25 cellular contexts compared by ENCODE assay signal in the genomic region with DNA sequence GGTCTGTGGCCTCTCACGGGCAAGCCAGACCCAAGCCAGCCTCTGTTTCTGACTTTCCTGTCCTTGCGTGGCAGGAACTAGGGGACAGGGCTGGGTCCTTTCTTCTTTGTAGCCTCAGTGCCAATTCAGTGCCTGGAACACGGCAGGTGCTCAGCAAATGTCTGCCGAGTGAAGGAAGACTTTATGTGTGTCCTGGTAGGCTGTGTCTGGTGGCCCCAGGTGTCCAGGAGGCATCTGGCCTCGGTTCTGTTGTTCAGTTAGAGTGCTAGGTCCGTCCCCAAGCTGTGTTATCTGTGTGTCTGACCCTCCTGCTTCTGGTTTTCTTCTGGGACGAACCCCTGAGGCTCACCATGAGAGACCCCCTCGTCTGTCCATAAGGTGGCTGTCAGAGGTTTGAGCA.
"Had no signal": no experiment of that assay in that cellular context is flagged by ENCODE, and none has a peak within 500 bp of the region (broad histone marks: within the 10 kb centered on the region; RNA-seq: fewer than 3 reads in every experiment).

No MANE protein-coding gene starts in this region.

- H3K27ac Mint-ChIP-seq: activated CD4-positive, alpha-beta T cell treated with anti-CD3 and anti-CD28 coated beads, Interleukin-2, amount 10 ng/mL, durations not matched to agents 7 days and 5 days; activated CD8-positive, alpha-beta memory T cell treated with anti-CD3 and anti-CD28 coated beads, Interleukin-2, amount 10 ng/mL, durations not matched to agents 7 days and 5 days; activated CD8-positive, alpha-beta T cell treated with anti-CD3 and anti-CD28 coated beads for 36 hours; activated T-helper 1 cell treated with anti-CD3 and anti-CD28 coated beads, Interleukin-12 subunit alpha, Interleukin-12 subunit beta, Interleukin-2, Interleukin-4 antibody, amounts not matched to agents 30 ng/mL and 10 ng/mL and 1 ng/mL, durations not matched to agents 14 hours and 24 hours and 36 hours; natural killer cell; stimulated activated effector memory CD8-positive, alpha-beta T cell treated with anti-CD3 and anti-CD28 coated beads, Interleukin-12 subunit alpha, Interleukin-12 subunit beta, amount 100 ng/mL, for 72 hours; T-helper 1 cell treated with Interleukin-12 subunit alpha and Interleukin-12 subunit beta and Interleukin-4 antibody, amounts not matched to agents 30 μg/mL and 1 μg/mL, for 36 hours had no signal

- H3K27ac ChIP-seq: body of pancreas, coronary artery, epithelial cell of prostate, gastroesophageal sphincter, tibial artery had no signal

- H3K4me1 Mint-ChIP-seq: activated CD4-positive, alpha-beta T cell treated with anti-CD3 and anti-CD28 coated beads, Interleukin-2, amount 10 ng/mL, durations not matched to agents 7 days and 5 days; activated CD8-positive, alpha-beta memory T cell treated with anti-CD3 and anti-CD28 coated beads, Interleukin-2, amount 10 ng/mL, durations not matched to agents 7 days and 5 days; central memory CD8-positive, alpha-beta T cell; natural killer cell; stimulated activated effector memory CD8-positive, alpha-beta T cell treated with anti-CD3 and anti-CD28 coated beads, Interleukin-12 subunit alpha, Interleukin-12 subunit beta, amount 100 ng/mL, for 72 hours; stimulated activated naive CD8-positive, alpha-beta T cell treated with anti-CD3 and anti-CD28 coated beads, Interleukin-15, amount 100 ng/mL, for 72 hours had no signal

- H3K27me3 ChIP-seq: body of pancreas had no signal

- H3K27me3 Mint-ChIP-seq: activated CD4-positive, alpha-beta T cell treated with anti-CD3 and anti-CD28 coated beads, Interleukin-2, amount 10 ng/mL, durations not matched to agents 7 days and 5 days; activated CD8-positive, alpha-beta T cell treated with anti-CD3 and anti-CD28 coated beads for 36 hours had no signal

- ATAC-seq: activated CD8-positive, alpha-beta memory T cell treated with anti-CD3 and anti-CD28 coated beads, Interleukin-2, amount 10 ng/mL, durations not matched to agents 7 days and 5 days; activated CD8-positive, alpha-beta T cell treated with anti-CD3 and anti-CD28 coated beads for 36 hours; natural killer cell; stimulated activated effector memory CD8-positive, alpha-beta T cell treated with anti-CD3 and anti-CD28 coated beads, Interleukin-12 subunit alpha, Interleukin-12 subunit beta, amount 100 ng/mL, for 72 hours; stimulated activated naive CD8-positive, alpha-beta T cell treated with anti-CD3 and anti-CD28 coated beads, Interleukin-15, amount 100 ng/mL, for 72 hours had no signal

- H3K9me3 Mint-ChIP-seq: activated CD4-positive, alpha-beta T cell treated with anti-CD3 and anti-CD28 coated beads, Interleukin-2, amount 10 ng/mL, durations not matched to agents 7 days and 5 days; activated CD8-positive, alpha-beta T cell treated with anti-CD3 and anti-CD28 coated beads for 36 hours; activated T-helper 1 cell treated with anti-CD3 and anti-CD28 coated beads, Interleukin-12 subunit alpha, Interleukin-12 subunit beta, Interleukin-2, Interleukin-4 antibody, amounts not matched to agents 30 ng/mL and 10 ng/mL and 1 ng/mL, durations not matched to agents 14 hours and 24 hours and 36 hours; central memory CD8-positive, alpha-beta T cell; natural killer cell; stimulated activated effector memory CD8-positive, alpha-beta T cell treated with anti-CD3 and anti-CD28 coated beads, Interleukin-12 subunit alpha, Interleukin-12 subunit beta, amount 100 ng/mL, for 72 hours; stimulated activated naive CD8-positive, alpha-beta T cell treated with anti-CD3 and anti-CD28 coated beads, Interleukin-15, amount 100 ng/mL, for 72 hours; T-helper 1 cell treated with Interleukin-12 subunit alpha and Interleukin-12 subunit beta and Interleukin-4 antibody, amounts not matched to agents 30 μg/mL and 1 μg/mL, for 36 hours had no signal

- H3K36me3 ChIP-seq: gastroesophageal sphincter, tibial artery had no signal

- H3K4me3 Mint-ChIP-seq: activated CD4-positive, alpha-beta T cell treated with anti-CD3 and anti-CD28 coated beads, Interleukin-2, amount 10 ng/mL, durations not matched to agents 7 days and 5 days; activated CD8-positive, alpha-beta memory T cell treated with anti-CD3 and anti-CD28 coated beads, Interleukin-2, amount 10 ng/mL, durations not matched to agents 7 days and 5 days; activated CD8-positive, alpha-beta T cell treated with anti-CD3 and anti-CD28 coated beads for 36 hours; activated T-helper 1 cell treated with anti-CD3 and anti-CD28 coated beads, Interleukin-12 subunit alpha, Interleukin-12 subunit beta, Interleukin-2, Interleukin-4 antibody, amounts not matched to agents 30 ng/mL and 10 ng/mL and 1 ng/mL, durations not matched to agents 14 hours and 24 hours and 36 hours; central memory CD8-positive, alpha-beta T cell; natural killer cell; stimulated activated effector memory CD8-positive, alpha-beta T cell treated with anti-CD3 and anti-CD28 coated beads, Interleukin-12 subunit alpha, Interleukin-12 subunit beta, amount 100 ng/mL, for 72 hours; stimulated activated naive CD8-positive, alpha-beta T cell treated with anti-CD3 and anti-CD28 coated beads, Interleukin-15, amount 100 ng/mL, for 72 hours; T-helper 1 cell treated with Interleukin-12 subunit alpha and Interleukin-12 subunit beta and Interleukin-4 antibody, amounts not matched to agents 30 μg/mL and 1 μg/mL, for 36 hours had no signal

- H3K4me3 ChIP-seq: body of pancreas, gastroesophageal sphincter, tibial artery had no signal

- H3K36me3 Mint-ChIP-seq: activated CD8-positive, alpha-beta memory T cell treated with anti-CD3 and anti-CD28 coated beads, Interleukin-2, amount 10 ng/mL, durations not matched to agents 7 days and 5 days; natural killer cell; stimulated activated effector memory CD8-positive, alpha-beta T cell treated with anti-CD3 and anti-CD28 coated beads, Interleukin-12 subunit alpha, Interleukin-12 subunit beta, amount 100 ng/mL, for 72 hours had no signal

- DNase-seq: activated CD4-positive, alpha-beta T cell treated with anti-CD3 and anti-CD28 coated beads, Interleukin-2, amount 10 ng/mL, durations not matched to agents 7 days and 5 days; activated CD4-positive, CD25-positive, alpha-beta regulatory T cell treated with anti-CD3 and anti-CD28 coated beads, Interleukin-2, amount 50 U/mL, for 72 hours; activated CD8-positive, alpha-beta memory T cell treated with anti-CD3 and anti-CD28 coated beads, Interleukin-2, amount 10 ng/mL, durations not matched to agents 7 days and 5 days; activated CD8-positive, alpha-beta T cell treated with anti-CD3 and anti-CD28 coated beads for 36 hours; activated gamma-delta T cell; activated naive CD4-positive, alpha-beta T cell treated with anti-CD3 and anti-CD28 coated beads, Interleukin-2, amount 50 U/mL, for 16 hours; activated T-cell treated with anti-CD3 and anti-CD28 coated beads for 4 hours; left ventricle myocardium superior; mammary epithelial cell; midbrain; natural killer cell; occipital lobe; small intestine; stimulated activated CD4-positive, alpha-beta T cell treated with anti-CD3 and anti-CD28 coated beads, Interleukin-2, amount 100 ng/mL, for 24 hours; stimulated activated naive CD8-positive, alpha-beta T cell treated with anti-CD3 and anti-CD28 coated beads, Interleukin-15, amount 100 ng/mL, for 72 hours; T1000; tibial artery had no signal

- H3K9me3 ChIP-seq: body of pancreas, gastroesophageal sphincter, tibial artery had no signal
